In the genomic region with DNA sequence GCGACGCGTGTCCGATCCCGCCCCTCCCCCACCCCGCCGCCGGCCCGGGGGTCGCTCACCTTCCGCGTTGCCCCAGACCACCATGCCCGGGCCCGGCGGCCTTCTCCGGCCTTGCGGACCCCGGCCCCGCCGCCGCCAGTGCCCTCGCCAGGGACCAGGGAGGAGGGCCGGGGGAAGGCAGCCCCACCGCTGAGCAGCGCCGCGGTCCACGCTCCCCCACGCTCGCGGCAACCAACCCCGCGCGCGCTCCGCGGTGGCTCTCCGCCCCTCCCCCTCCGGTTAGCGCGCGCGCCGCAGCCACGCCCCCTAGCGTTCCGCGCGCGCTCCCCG, we compare ENCODE assay signal across 8 cellular contexts. TPM values are rescaled to one million over a fixed set of nuclear protein-coding genes. Genes with fewer than 3 reads are reported as not detected.
A peak's percentile ranks its signal among the peaks of the same experiment; 100 is the strongest.
DNase-seq lines count a peak whose midpoint lies in the region; ATAC-seq and TF ChIP-seq lines count a peak whose summit lies in the region.

TSS of gene REV1 (minus strand) at position 260 of the 330 bp plus-strand sequence. CDS start 25,042 bp downstream, outside the sequence.

- no peak for TF ChIP-seq CTCF in ascending aorta (IDR thresholded peaks at IDR 0.05)

- H3K4me1 ChIP-seq in ascending aorta (peaks cover 0 to 14% of the 10 kb centered on the region in 2 donors), iPS-20b (ENCODE audit: insufficient read depth, low read length) (peaks cover 14% of the 10 kb centered on the region; the same call in 1 of the 2 replicates)

- H3K36me3 Mint-ChIP-seq in activated T-cell treated with anti-CD3 and anti-CD28 coated beads, Interleukin-2, amount 50 U/mL, for 72 hours (ENCODE audit: insufficient read depth in 2 of 2) = peaks cover 4 to 6% of the 10 kb centered on the region in 2 donors
- H3K36me3 Mint-ChIP-seq in stimulated activated naive B cell treated with anti-CD40 and anti-IgM and Interleukin-4, amounts not matched to agents 10 μg/mL and 1 μg/mL and 100 μg/mL, for 72 hours = peaks cover 4 to 6% of the 10 kb centered on the region in 2 donors

- H3K27me3 Mint-ChIP-seq in activated T-cell treated with anti-CD3 and anti-CD28 coated beads, Interleukin-2, amount 50 U/mL, for 72 hours (ENCODE audit: low read depth) = peaks cover 6% of the 10 kb centered on the region
- peaks cover 5 to 6% of the 10 kb centered on the region in 2 donors for H3K27me3 Mint-ChIP-seq in stimulated activated naive B cell treated with anti-CD40 and anti-IgM and Interleukin-4, amounts not matched to agents 10 μg/mL and 1 μg/mL and 100 μg/mL, for 72 hours

- H3K9me3 ChIP-seq in ascending aorta (no peaks in the 10 kb centered on the region), iPS-20b (ENCODE audit: insufficient read depth, low read depth, low read length) (no peaks in the 10 kb centered on the region)

- peak within 1 kb of the TSS; percentile 89 to 99 for H3K27ac ChIP-seq in ascending aorta
- H3K27ac ChIP-seq in iPS-20b (ENCODE audit: low read length) = peak within 1 kb of the TSS; percentile 18

- peak within 1 kb of the TSS; percentile 98 for H3K27ac Mint-ChIP-seq in activated T-cell treated with anti-CD3 and anti-CD28 coated beads, Interleukin-2, amount 50 U/mL, for 72 hours
- H3K27ac Mint-ChIP-seq in stimulated activated naive B cell treated with anti-CD40 and anti-IgM and Interleukin-4, amounts not matched to agents 10 μg/mL and 1 μg/mL and 100 μg/mL, for 72 hours = peak within 1 kb of the TSS; percentile 98

- H3K36me3 ChIP-seq in ascending aorta (no peaks in the 10 kb centered on the region), iPS-20b (ENCODE audit: insufficient read depth, low read depth, low read length) (no peaks in the 10 kb centered on the region)

- H3K4me1 Mint-ChIP-seq in activated T-cell treated with anti-CD3 and anti-CD28 coated beads, Interleukin-2, amount 50 U/mL, for 72 hours (ENCODE audit: low read depth) = peaks cover 53% of the 10 kb centered on the region
- peaks cover 18 to 53% of the 10 kb centered on the region in 2 donors for H3K4me1 Mint-ChIP-seq in stimulated activated naive B cell treated with anti-CD40 and anti-IgM and Interleukin-4, amounts not matched to agents 10 μg/mL and 1 μg/mL and 100 μg/mL, for 72 hours

- H3K27me3 ChIP-seq in ascending aorta (no peaks in the 10 kb centered on the region), iPS-20b (ENCODE audit: insufficient read depth, low read length) (no peaks in the 10 kb centered on the region)

- H3K4me3 ChIP-seq in ascending aorta = peak within 1 kb of the TSS; percentile 99 to 100
- peak within 1 kb of the TSS; percentile 94 for H3K4me3 ChIP-seq in iPS-20b (ENCODE audit: low read length)

- H3K9me3 Mint-ChIP-seq in activated T-cell treated with anti-CD3 and anti-CD28 coated beads, Interleukin-2, amount 50 U/mL, for 72 hours = peaks cover 0 to 1% of the 10 kb centered on the region in 2 donors
- no peaks in the 10 kb centered on the region for H3K9me3 Mint-ChIP-seq in stimulated activated naive B cell treated with anti-CD40 and anti-IgM and Interleukin-4, amounts not matched to agents 10 μg/mL and 1 μg/mL and 100 μg/mL, for 72 hours

- intact Hi-C loops in ascending aorta (cut with DNase I) = loop anchor here (1.0 to 10.0 kb wide), 5 partner anchors 47 to 1075 kb away; partner anchors contain the start of genes LIPT1, MITD1, MRPL30 and PDCL3

- H3K9ac ChIP-seq in iPS-20b (ENCODE audit: low read depth, low read length) = peak within 1 kb of the TSS; percentile 90

- no peak for ATAC-seq in activated T-cell treated with anti-CD3 and anti-CD28 coated beads, Interleukin-2, amount 50 U/mL, for 72 hours (replicated peaks in 1 of 2)
- no peak for ATAC-seq in stimulated activated naive B cell treated with anti-CD40 and anti-IgM and Interleukin-4, amounts not matched to agents 10 μg/mL and 1 μg/mL and 100 μg/mL, for 72 hours (replicated peaks)

- peak within 1 kb of the TSS; percentile 96 to 97 for H3K4me3 Mint-ChIP-seq in activated T-cell treated with anti-CD3 and anti-CD28 coated beads, Interleukin-2, amount 50 U/mL, for 72 hours
- peak within 1 kb of the TSS; percentile 97 to 99 for H3K4me3 Mint-ChIP-seq in stimulated activated naive B cell treated with anti-CD40 and anti-IgM and Interleukin-4, amounts not matched to agents 10 μg/mL and 1 μg/mL and 100 μg/mL, for 72 hours

- no peak for DNase-seq in activated T-cell treated with anti-CD3 and anti-CD28 coated beads, Interleukin-2, amount 50 U/mL, for 72 hours
- DNase-seq in activated T-cell treated with anti-CD3 and anti-CD28 coated beads for 4 hours (no peak), ascending aorta (ENCODE audit: low spot score in 2 of 2) (no peak), HCEC 1CT (no peak), COR-L47 (lab: John Stamatoyannopoulos, UW) (no peak), NCI-H345 treated with DMSO at 0.1 percent for 48 hours (lab: John Stamatoyannopoulos, UW; ENCODE audit: unreplicated experiment) (no peak)
- DNase-seq in stimulated activated naive B cell treated with anti-CD40 and anti-IgM and Interleukin-4, amounts not matched to agents 10 μg/mL and 1 μg/mL and 100 μg/mL, for 72 hours = no peak

RNA-seq across cellular contexts. Expression of gene REV1, which starts in this region (rescaled TPM):
- total RNA-seq in activated T-cell treated with anti-CD3 and anti-CD28 coated beads, Interleukin-2, amount 50 U/mL, for 72 hours = 10 to 100 TPM; 39.8 to 51.4 TPM
- 26.8 TPM for total RNA-seq in ascending aorta
